1 cellular context compared by ENCODE assay signal in genomic region chr1:39681294-39681693, GRCh38.
TF ChIP-seq lines count a peak whose summit lies in the region.

No MANE protein-coding gene starts in this region.

TF ChIP-seq in K562, 482 proteins besides CTCF, POLR2A, EP300 and RAD21:
- TF ChIP-seq FOSL1 (tag; conservative IDR thresholded peaks at IDR 0.05) (no peak), MCM3 (IDR thresholded peaks at IDR 0.05) (no peak), ZNF316 (IDR thresholded peaks at IDR 0.05) (peak; percentile 51)
